Comparison of ENCODE assay signal across 36 cellular contexts in genomic region chr9:580652-581342, GRCh38.
"Had no signal": no experiment of that assay in that cellular context is flagged by ENCODE, and none has a peak within 500 bp of the region (broad histone marks: within the 10 kb centered on the region; RNA-seq: fewer than 3 reads in every experiment).

No MANE protein-coding gene starts in this region.

- H3K27me3 Mint-ChIP-seq: activated CD4-positive, alpha-beta memory T cell treated with anti-CD3 and anti-CD28 coated beads, Interleukin-2, amount 10 ng/mL, durations not matched to agents 7 days and 5 days; activated CD4-positive, alpha-beta T cell treated with anti-CD3 and anti-CD28 coated beads for 36 hours; activated CD4-positive, alpha-beta T cell treated with anti-CD3 and anti-CD28 coated beads, Interleukin-2, amount 10 ng/mL, durations not matched to agents 7 days and 5 days; activated naive CD4-positive, alpha-beta T cell treated with anti-CD3 and anti-CD28 coated beads, Interleukin-2, amount 10 ng/mL, durations not matched to agents 7 days and 5 days; activated naive CD4-positive, alpha-beta T cell treated with anti-CD3 and anti-CD28 coated beads, Interleukin-2, amount 50 U/mL, for 24 hours; activated naive CD8-positive, alpha-beta T cell treated with anti-CD3 and anti-CD28 coated beads, Interleukin-2, amount 10 ng/mL, durations not matched to agents 7 days and 5 days; activated naive CD8-positive, alpha-beta T cell treated with anti-CD3 and anti-CD28 coated beads, Interleukin-2, amount 50 U/mL, for 24 hours; brain had no signal

- H3K4me1 Mint-ChIP-seq: activated B cell treated with CpG ODN at 0.5 μM for 24 hours; activated CD4-positive, alpha-beta memory T cell treated with anti-CD3 and anti-CD28 coated beads, Interleukin-2, amount 10 ng/mL, durations not matched to agents 7 days and 5 days; activated CD4-positive, alpha-beta T cell treated with anti-CD3 and anti-CD28 coated beads for 36 hours; activated CD4-positive, alpha-beta T cell treated with anti-CD3 and anti-CD28 coated beads, Interleukin-2, amount 10 ng/mL, durations not matched to agents 7 days and 5 days; activated CD8-positive, alpha-beta memory T cell treated with anti-CD3 and anti-CD28 coated beads, Interleukin-2, amount 10 ng/mL, durations not matched to agents 7 days and 5 days; activated naive CD4-positive, alpha-beta T cell treated with anti-CD3 and anti-CD28 coated beads, Interleukin-2, amount 10 ng/mL, durations not matched to agents 7 days and 5 days; activated naive CD8-positive, alpha-beta T cell treated with anti-CD3 and anti-CD28 coated beads, Interleukin-2, amount 10 ng/mL, durations not matched to agents 7 days and 5 days; activated naive CD8-positive, alpha-beta T cell treated with anti-CD3 and anti-CD28 coated beads, Interleukin-2, amount 50 U/mL, for 24 hours; brain; central memory CD8-positive, alpha-beta T cell had no signal

- H3K27ac Mint-ChIP-seq: activated B cell treated with CpG ODN at 0.5 μM for 24 hours; activated CD4-positive, alpha-beta memory T cell treated with anti-CD3 and anti-CD28 coated beads, Interleukin-2, amount 10 ng/mL, durations not matched to agents 7 days and 5 days; activated CD4-positive, alpha-beta T cell treated with anti-CD3 and anti-CD28 coated beads for 36 hours; activated CD4-positive, alpha-beta T cell treated with anti-CD3 and anti-CD28 coated beads, Interleukin-2, amount 10 ng/mL, durations not matched to agents 7 days and 5 days; activated CD8-positive, alpha-beta memory T cell treated with anti-CD3 and anti-CD28 coated beads, Interleukin-2, amount 10 ng/mL, durations not matched to agents 7 days and 5 days; activated CD8-positive, alpha-beta T cell treated with anti-CD3 and anti-CD28 coated beads, Interleukin-2, amount 10 ng/mL, durations not matched to agents 7 days and 5 days; activated naive CD4-positive, alpha-beta T cell treated with anti-CD3 and anti-CD28 coated beads, Interleukin-2, amount 10 ng/mL, durations not matched to agents 7 days and 5 days; activated naive CD4-positive, alpha-beta T cell treated with anti-CD3 and anti-CD28 coated beads, Interleukin-2, amount 50 U/mL, for 24 hours; activated naive CD8-positive, alpha-beta T cell; activated naive CD8-positive, alpha-beta T cell treated with anti-CD3 and anti-CD28 coated beads, Interleukin-2, amount 10 ng/mL, durations not matched to agents 7 days and 5 days; activated naive CD8-positive, alpha-beta T cell treated with anti-CD3 and anti-CD28 coated beads, Interleukin-2, amount 50 U/mL, for 24 hours; activated T-cell treated with anti-CD3 and anti-CD28 coated beads, Interleukin-2, amount 50 U/mL, for 24 hours; activated T-helper 2 cell treated with anti-CD3 and anti-CD28 coated beads, Interferon-gamma antibody, Interleukin-2, Interleukin-4, amounts not matched to agents 10 μg/mL and 5 μg/mL and 100 μg/mL, durations not matched to agents 14 hours and 24 hours and 36 hours; brain; T-helper 1 cell treated with Interleukin-12 subunit alpha and Interleukin-12 subunit beta and Interleukin-4 antibody, amounts not matched to agents 30 μg/mL and 1 μg/mL, for 36 hours; T-helper 2 cell treated with Interferon-gamma antibody and Interleukin-4, amounts not matched to agents 5 μg/mL and 100 μg/mL, for 36 hours had no signal

- DNase-seq: activated B cell treated with CpG ODN at 0.5 μM for 24 hours; activated CD4-positive, alpha-beta memory T cell treated with anti-CD3 and anti-CD28 coated beads, Interleukin-2, amount 10 ng/mL, durations not matched to agents 7 days and 5 days; activated CD4-positive, alpha-beta T cell treated with anti-CD3 and anti-CD28 coated beads for 36 hours; activated CD4-positive, alpha-beta T cell treated with anti-CD3 and anti-CD28 coated beads for 48 hours; activated CD4-positive, alpha-beta T cell treated with anti-CD3 and anti-CD28 coated beads, Interleukin-2, amount 10 ng/mL, durations not matched to agents 7 days and 5 days; activated CD4-positive, alpha-beta T cell treated with anti-CD3 and anti-CD28 coated beads, Interleukin-2, amount 50 U/mL, for 48 hours; activated CD4-positive, CD25-positive, alpha-beta regulatory T cell treated with anti-CD3 and anti-CD28 coated beads, Interleukin-2, amount 50 U/mL, for 72 hours; activated CD8-positive, alpha-beta memory T cell treated with anti-CD3 and anti-CD28 coated beads for 24 hours; activated CD8-positive, alpha-beta memory T cell treated with anti-CD3 and anti-CD28 coated beads, Interleukin-2, amount 10 ng/mL, durations not matched to agents 7 days and 5 days; activated CD8-positive, alpha-beta memory T cell treated with anti-CD3 and anti-CD28 coated beads, Interleukin-2, amount 50 U/mL, for 48 hours; activated CD8-positive, alpha-beta T cell treated with anti-CD3 and anti-CD28 coated beads, Interleukin-2, amount 10 ng/mL, durations not matched to agents 7 days and 5 days; activated effector memory CD4-positive, alpha-beta T cell treated with Interleukin-2 at 50 U/mL for 16 hours; activated gamma-delta T cell; activated naive CD4-positive, alpha-beta T cell treated with anti-CD3 and anti-CD28 coated beads, Interleukin-2, amount 10 ng/mL, durations not matched to agents 7 days and 5 days; activated naive CD4-positive, alpha-beta T cell treated with Interleukin-2 at 50 U/mL for 16 hours; activated naive CD8-positive, alpha-beta T cell treated with anti-CD3 and anti-CD28 coated beads, Interleukin-2, amount 10 ng/mL, durations not matched to agents 7 days and 5 days; activated naive CD8-positive, alpha-beta T cell treated with anti-CD3 and anti-CD28 coated beads, Interleukin-2, amount 50 U/mL, for 24 hours; activated T-cell treated with anti-CD3 and anti-CD28 coated beads, Interleukin-2, amount 50 U/mL, for 24 hours; activated T-cell treated with anti-CD3 and anti-CD28 coated beads, Interleukin-2, amount 50 U/mL, for 48 hours; amygdala; anterior cingulate cortex; caudate nucleus; SW 1271; T-helper 1 cell; T-helper 2 cell; T-helper 9 cell had no signal

- H3K9me3 Mint-ChIP-seq: activated CD4-positive, alpha-beta memory T cell treated with anti-CD3 and anti-CD28 coated beads, Interleukin-2, amount 10 ng/mL, durations not matched to agents 7 days and 5 days; activated naive CD4-positive, alpha-beta T cell treated with anti-CD3 and anti-CD28 coated beads, Interleukin-2, amount 50 U/mL, for 24 hours; activated naive CD8-positive, alpha-beta T cell treated with anti-CD3 and anti-CD28 coated beads, Interleukin-2, amount 10 ng/mL, durations not matched to agents 7 days and 5 days; activated naive CD8-positive, alpha-beta T cell treated with anti-CD3 and anti-CD28 coated beads, Interleukin-2, amount 50 U/mL, for 24 hours; activated T-cell treated with anti-CD3 and anti-CD28 coated beads, Interleukin-2, amount 50 U/mL, for 24 hours; activated T-helper 2 cell treated with anti-CD3 and anti-CD28 coated beads, Interferon-gamma antibody, Interleukin-2, Interleukin-4, amounts not matched to agents 10 μg/mL and 5 μg/mL and 100 μg/mL, durations not matched to agents 14 hours and 24 hours and 36 hours; central memory CD8-positive, alpha-beta T cell; T-helper 1 cell treated with Interleukin-12 subunit alpha and Interleukin-12 subunit beta and Interleukin-4 antibody, amounts not matched to agents 30 μg/mL and 1 μg/mL, for 36 hours; T-helper 2 cell treated with Interferon-gamma antibody and Interleukin-4, amounts not matched to agents 5 μg/mL and 100 μg/mL, for 36 hours had no signal

- H3K27me3 ChIP-seq: ascending aorta, cardiac muscle cell had no signal

- ATAC-seq: activated CD4-positive, alpha-beta T cell treated with anti-CD3 and anti-CD28 coated beads for 36 hours; activated CD8-positive, alpha-beta memory T cell treated with anti-CD3 and anti-CD28 coated beads, Interleukin-2, amount 10 ng/mL, durations not matched to agents 7 days and 5 days; activated CD8-positive, alpha-beta T cell treated with anti-CD3 and anti-CD28 coated beads, Interleukin-2, amount 10 ng/mL, durations not matched to agents 7 days and 5 days; activated naive CD8-positive, alpha-beta T cell treated with anti-CD3 and anti-CD28 coated beads, Interleukin-2, amount 50 U/mL, for 24 hours had no signal

- H3K4me1 ChIP-seq: ascending aorta had no signal

- H3K36me3 ChIP-seq: ascending aorta, cardiac muscle cell had no signal

- H3K36me3 Mint-ChIP-seq: activated CD8-positive, alpha-beta memory T cell treated with anti-CD3 and anti-CD28 coated beads, Interleukin-2, amount 10 ng/mL, durations not matched to agents 7 days and 5 days; activated naive CD8-positive, alpha-beta T cell; activated naive CD8-positive, alpha-beta T cell treated with anti-CD3 and anti-CD28 coated beads, Interleukin-2, amount 10 ng/mL, durations not matched to agents 7 days and 5 days had no signal

- H3K27ac ChIP-seq: ascending aorta, cardiac muscle cell, VCaP had no signal

- H3K9me3 ChIP-seq: ascending aorta had no signal

- H3K4me3 ChIP-seq: ascending aorta, cardiac muscle cell had no signal

- H3K4me3 Mint-ChIP-seq: activated B cell treated with CpG ODN at 0.5 μM for 24 hours; activated CD4-positive, alpha-beta memory T cell treated with anti-CD3 and anti-CD28 coated beads, Interleukin-2, amount 10 ng/mL, durations not matched to agents 7 days and 5 days; activated CD4-positive, alpha-beta T cell treated with anti-CD3 and anti-CD28 coated beads for 36 hours; activated CD4-positive, alpha-beta T cell treated with anti-CD3 and anti-CD28 coated beads, Interleukin-2, amount 10 ng/mL, durations not matched to agents 7 days and 5 days; activated CD8-positive, alpha-beta memory T cell treated with anti-CD3 and anti-CD28 coated beads, Interleukin-2, amount 10 ng/mL, durations not matched to agents 7 days and 5 days; activated CD8-positive, alpha-beta T cell treated with anti-CD3 and anti-CD28 coated beads, Interleukin-2, amount 10 ng/mL, durations not matched to agents 7 days and 5 days; activated naive CD4-positive, alpha-beta T cell treated with anti-CD3 and anti-CD28 coated beads, Interleukin-2, amount 10 ng/mL, durations not matched to agents 7 days and 5 days; activated naive CD4-positive, alpha-beta T cell treated with anti-CD3 and anti-CD28 coated beads, Interleukin-2, amount 50 U/mL, for 24 hours; activated naive CD8-positive, alpha-beta T cell; activated naive CD8-positive, alpha-beta T cell treated with anti-CD3 and anti-CD28 coated beads, Interleukin-2, amount 10 ng/mL, durations not matched to agents 7 days and 5 days; activated naive CD8-positive, alpha-beta T cell treated with anti-CD3 and anti-CD28 coated beads, Interleukin-2, amount 50 U/mL, for 24 hours; activated T-cell treated with anti-CD3 and anti-CD28 coated beads, Interleukin-2, amount 50 U/mL, for 24 hours; brain; central memory CD8-positive, alpha-beta T cell; T-helper 1 cell treated with Interleukin-12 subunit alpha and Interleukin-12 subunit beta and Interleukin-4 antibody, amounts not matched to agents 30 μg/mL and 1 μg/mL, for 36 hours; T-helper 2 cell treated with Interferon-gamma antibody and Interleukin-4, amounts not matched to agents 5 μg/mL and 100 μg/mL, for 36 hours had no signal
